11 cellular contexts compared by ENCODE assay signal in the genomic region with DNA sequence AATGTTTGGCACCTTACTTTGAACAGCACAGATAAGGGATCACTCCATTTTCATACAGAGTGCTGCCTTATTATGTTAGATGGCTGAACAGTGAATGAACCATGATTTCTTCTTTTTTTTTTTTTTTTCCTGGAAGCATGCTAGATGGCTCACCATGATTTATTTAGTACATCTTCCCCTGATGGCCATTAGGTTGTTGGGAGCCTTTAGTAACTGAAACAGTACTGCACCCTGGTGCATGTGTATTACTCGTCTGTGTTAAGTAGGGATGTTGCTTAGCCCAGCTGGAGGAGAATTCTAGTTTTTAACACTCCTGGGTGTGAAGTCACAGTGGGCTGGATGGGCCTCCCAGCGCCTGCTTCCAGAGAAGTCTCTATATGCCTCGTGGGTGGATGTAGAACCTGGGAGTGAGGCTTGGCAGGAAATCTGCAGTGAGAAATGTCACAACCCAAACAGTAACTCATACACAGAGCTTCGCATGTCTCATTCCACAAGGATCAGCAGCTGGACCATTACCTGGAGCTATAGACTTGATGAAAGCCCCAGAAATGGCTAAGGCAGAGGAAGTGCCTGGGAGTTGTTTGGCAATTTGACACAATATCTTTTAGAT. TPM values are rescaled to one million over a fixed set of nuclear protein-coding genes. Genes with fewer than 3 reads are reported as not detected.
DNase-seq lines count a peak whose midpoint lies in the region; ATAC-seq, FAIRE-seq and TF ChIP-seq lines count a peak whose summit lies in the region.
"Had no signal": no experiment of that assay in that cellular context is flagged by ENCODE, and none has a peak within 500 bp of the region (broad histone marks: within the 10 kb centered on the region; RNA-seq: fewer than 3 reads in every experiment).

No MANE protein-coding gene starts in this region.

- H3K4me1 ChIP-seq in HCT116 (ENCODE audit: control insufficient read depth in 1 of 2, insufficient read depth in 2 of 2, low read length in 2 of 2) (peaks cover 38 to 55% of the 10 kb centered on the region in 2 experiments), astrocyte (ENCODE audit: insufficient read depth, low read length) (peaks cover 21% of the 10 kb centered on the region), lower lobe of right lung (peaks cover 30% of the 10 kb centered on the region)

- H2AFZ ChIP-seq in HCT116 (ENCODE audit: low read depth, low read length, poor library complexity, severe bottlenecking): no peak overlapping the region
- H2AFZ ChIP-seq in astrocyte (ENCODE audit: low read depth, low read length): no peak overlapping the region

- no peak for TF ChIP-seq RAD21 in HCT116 (IDR thresholded peaks at IDR 0.05; ENCODE audit: low read depth)

- no peak for FAIRE-seq in astrocyte (lab: Jason Lieb, UNC)

- H3K79me2 ChIP-seq in HCT116 (ENCODE audit: insufficient read depth, low read length) (no peaks in the 10 kb centered on the region), astrocyte (ENCODE audit: insufficient read depth, low read length) (no peaks in the 10 kb centered on the region)

- POLR2A ChIA-PET in AG04450 (lab: Yijun Ruan, JAX): interaction anchor here (0.9 to 1.0 kb wide), 2 partner anchors 22 to 65 kb away, joined by 3 to 5 read pairs; no protein-coding TSS in a partner anchor
- POLR2A ChIA-PET in HCT116 (lab: Charles Lee): interaction anchor here (0.7 to 2.1 kb wide), 7 partner anchors 15 to 99 kb away, joined by 3 to 11 read pairs (median 3); a partner anchor contains a TSS

- no peaks in the 10 kb centered on the region for H3K9me2 ChIP-seq in HCT116 (ENCODE audit: insufficient read depth)

- peak overlapping the region; percentile 75 for H3K4me2 ChIP-seq in HCT116 (ENCODE audit: low read length)
- H3K4me2 ChIP-seq in astrocyte (ENCODE audit: low read length): peak overlapping the region; percentile 67

- no peaks in the 10 kb centered on the region for H3K27me3 ChIP-seq in AG04450 (ENCODE audit: control insufficient read depth, insufficient read depth, low read length)
- no peaks in the 10 kb centered on the region for H3K27me3 ChIP-seq in HCT116 (ENCODE audit: insufficient read depth, low read length)
- H3K27me3 ChIP-seq in astrocyte (ENCODE audit: insufficient read depth, low read length): no peaks in the 10 kb centered on the region
- no peaks in the 10 kb centered on the region for H3K27me3 ChIP-seq in lower lobe of right lung (ENCODE audit: low read depth)

- intact Hi-C loops in HCT116 (cut with micrococcal nuclease) (loop anchor here (1.0 to 2.0 kb wide), 2 partner anchors 45 to 66 kb away; no protein-coding TSS in a partner anchor), lower lobe of right lung (cut with DNase I) (no loop called here)

- H3K9me3 Mint-ChIP-seq in astrocyte (ENCODE audit: unreplicated experiment): no peaks in the 10 kb centered on the region
- H3K9me3 Mint-ChIP-seq: naive B cell had no signal

- peak overlapping the region; percentile 96 for H3K27ac Mint-ChIP-seq in astrocyte (ENCODE audit: unreplicated experiment)

- no peak overlapping the region for H3K4me3 Mint-ChIP-seq in astrocyte (ENCODE audit: unreplicated experiment)

- peak overlapping the region; percentile 94 for H3K27ac ChIP-seq in AG04450 (ENCODE audit: low read depth, low read length)
- peak overlapping the region; percentile 37 for H3K27ac ChIP-seq in HCT116 (ENCODE audit: low read depth, low read length)
- H3K27ac ChIP-seq in astrocyte (ENCODE audit: low read depth, low read length): peak overlapping the region; percentile 42
- H3K27ac ChIP-seq in lower lobe of right lung: peak overlapping the region; percentile 68
- H3K27ac ChIP-seq: KMS-11 had no signal

- no peaks in the 10 kb centered on the region for H3K36me3 ChIP-seq in HCT116 (ENCODE audit: control insufficient read depth in 1 of 2, insufficient read depth in 2 of 2, low read length in 2 of 2)
- no peaks in the 10 kb centered on the region for H3K36me3 ChIP-seq in astrocyte (ENCODE audit: insufficient read depth, low read length)
- no peaks in the 10 kb centered on the region for H3K36me3 ChIP-seq in lower lobe of right lung

- TF ChIP-seq CTCF in AG04450 (IDR thresholded peaks at IDR 0.05; ENCODE audit: low read depth, low read length) (no peak), HCT116 (IDR thresholded peaks at IDR 0.05 in 2 of 3, conservative IDR thresholded peaks at IDR 0.05 in 1 of 3; ENCODE audit: borderline replicate concordance in 1 of 3, insufficient read depth in 1 of 3, low read depth in 2 of 3, low read length in 2 of 3) (no peak), astrocyte (IDR thresholded peaks at IDR 0.05; ENCODE audit: insufficient read depth, low read depth, low read length) (no peak), lower lobe of right lung (IDR thresholded peaks at IDR 0.05) (no peak)

- CTCF ChIA-PET in AG04450 (lab: Charles Lee): interaction anchor here (0.8 to 3.1 kb wide), 9 partner anchors 8 to 250 kb away, joined by 3 to 23 read pairs (median 5); no protein-coding TSS in a partner anchor
- CTCF ChIA-PET in HCT116 (lab: Charles Lee): interaction anchor here (0.9 to 1.8 kb wide), 4 partner anchors 13 to 65 kb away, joined by 6 to 14 read pairs (median 8); a partner anchor contains a TSS

- H3K9ac ChIP-seq in HCT116 (ENCODE audit: low read length) (peak overlapping the region; percentile 57), astrocyte (ENCODE audit: low read length) (no peak overlapping the region)
- H3K9ac ChIP-seq: KMS-11 had no signal

- no peak for TF ChIP-seq POLR2A in HCT116 (IDR thresholded peaks at IDR 0.05; ENCODE audit: borderline replicate concordance, extremely low read depth, insufficient read depth, insufficient read length)

- no peak for ATAC-seq in HCT116
- no peak for ATAC-seq in lower lobe of right lung
- no peak for ATAC-seq in GM21360 (IDR thresholded peaks at IDR 0.05; ENCODE audit: unreplicated experiment)
- no peak for ATAC-seq in GM21515 (IDR thresholded peaks at IDR 0.05; ENCODE audit: unreplicated experiment)

- no peaks in the 10 kb centered on the region for H4K20me1 ChIP-seq in HCT116 (ENCODE audit: insufficient read depth)
- H4K20me1 ChIP-seq in astrocyte (ENCODE audit: insufficient read depth, low read length): no peaks in the 10 kb centered on the region

- RAD21 ChIA-PET in HCT116 (lab: Charles Lee; ENCODE audit: low non-redundant PET in 1 of 2, low total read pairs in 2 of 2, uncharacterized antibody in 2 of 2, unreplicated experiment in 2 of 2): interaction anchor here in 1 of 2 experiments (0.9 kb wide), 1 partner anchor 33 kb away, joined by 3 read pairs; no protein-coding TSS in a partner anchor

- no peaks in the 10 kb centered on the region for H3K36me3 Mint-ChIP-seq in astrocyte (ENCODE audit: low read depth, unreplicated experiment)
- H3K36me3 Mint-ChIP-seq: naive B cell had no signal

- H3K4me3 ChIP-seq in AG04450 (ENCODE audit: low read depth, low read length) (no peak overlapping the region), HCT116 (replicated peaks in 1 of 2; ENCODE audit: low read depth in 1 of 2, low read length in 2 of 2) (no peak overlapping the region), astrocyte (ENCODE audit: insufficient read depth, low read depth, low read length) (no peak overlapping the region), lower lobe of right lung (no peak overlapping the region)

- H3K9me3 ChIP-seq in AG04450 (ENCODE audit: control insufficient read depth, insufficient read depth, low read length) (no peaks in the 10 kb centered on the region), HCT116 (ENCODE audit: control insufficient read depth in 1 of 2, insufficient read depth in 1 of 2, low read depth in 1 of 2, low read length in 2 of 2) (no peaks in the 10 kb centered on the region), astrocyte (ENCODE audit: insufficient read depth, low read depth, low read length) (no peaks in the 10 kb centered on the region), lower lobe of right lung (no peaks in the 10 kb centered on the region)

- H3K4me1 Mint-ChIP-seq in astrocyte (ENCODE audit: low read depth, unreplicated experiment): peaks cover 21% of the 10 kb centered on the region

- DNase-seq in AG04450 (ENCODE audit: low read depth, low spot score): no peak
- no peak for DNase-seq in HCT116 (ENCODE audit: low read depth, low spot score)
- DNase-seq in astrocyte (ENCODE audit: low read depth): peak; percentile 25
- no peak for DNase-seq in lower lobe of right lung
- no peak for DNase-seq in NCI-H1436 treated with DMSO at 0.1 percent for 48 hours (lab: John Stamatoyannopoulos, UW)
- no peak for DNase-seq in NCI-H1105 treated with DMSO at 0.1 percent for 48 hours (lab: John Stamatoyannopoulos, UW)
- DNase-seq: naive B cell had no signal

- BruUV-seq in HCT116 (replicated peaks; lab: Mats Ljungman, UMichigan): TSS peak; percentile 66

- peaks cover 11% of the 10 kb centered on the region for H3K27me3 Mint-ChIP-seq in astrocyte (ENCODE audit: low read depth, unreplicated experiment)

TF ChIP-seq in HCT116, 20 proteins besides CTCF, POLR2A, EP300 and RAD21 (continues in another document):
- no peak for TF ChIP-seq CBX3 (IDR thresholded peaks at IDR 0.05; ENCODE audit: low read depth)

RNA-seq across cellular contexts. Expression of a gene that starts 29.0 kb away (rescaled TPM):
- polyA plus RNA-seq in AG04450 (2011; rRNA removed): not detected in 2 replicates
- not detected in 2 replicates for polyA minus RNA-seq in AG04450 (2011; rRNA and poly(A)+ RNA removed)
- 0.22 TPM for total RNA-seq in HCT116 (2021; ENCODE audit: unreplicated experiment)
- 0.10 and 0.21 TPM in 2 replicates for polyA plus RNA-seq in HCT116 (2012)
- total RNA-seq in astrocyte: not detected in 2 replicates
- total RNA-seq in lower lobe of right lung: 0.53 TPM
- total RNA-seq: urinary bladder had no signal
- polyA plus RNA-seq: urinary bladder had no signal

RNA-seq across cellular contexts. Expression of a gene that starts 46.1 kb away (rescaled TPM):
- 71.8 and 74.8 TPM in 2 replicates for polyA plus RNA-seq in AG04450 (2011; rRNA removed)
- 64.9 and 67.1 TPM in 2 replicates for polyA minus RNA-seq in AG04450 (2011; rRNA and poly(A)+ RNA removed)
- 154 TPM for total RNA-seq in HCT116 (2021; ENCODE audit: unreplicated experiment)
- 71.6 and 77.7 TPM in 2 replicates for polyA plus RNA-seq in HCT116 (2012)
- total RNA-seq in astrocyte: 96.7 and 122 TPM in 2 replicates
- 43.5 TPM for total RNA-seq in lower lobe of right lung

Comparison
In these comparisons a context has a peak if more than half of its experiments do, and no peak if none do; other contexts are left out.
1. H3K27ac ChIP-seq: peak in every context shown above with its lines; median percentile 94 in AG04450; 68 in lower lobe of right lung; 42 in astrocyte; 37 in HCT116.